ENCODE assay signal across 32 cellular contexts in genomic region chr9:135141183-135141774, GRCh38. TPM values are rescaled to one million over a fixed set of nuclear protein-coding genes. Genes with fewer than 3 reads are reported as not detected.
"Had no signal": no experiment of that assay in that cellular context is flagged by ENCODE, and none has a peak within 500 bp of the region (broad histone marks: within the 10 kb centered on the region; RNA-seq: fewer than 3 reads in every experiment).

No MANE protein-coding gene starts in this region.

- FAIRE-seq: endometrium, endothelial cell of umbilical vein had no signal

- H3K4me3 ChIP-seq: adrenal gland, ascending aorta, breast epithelium, cardiac muscle cell, colonic mucosa, esophagus squamous epithelium, gastroesophageal sphincter, heart right ventricle had no signal

- H3K27ac ChIP-seq: adrenal gland, ascending aorta, breast epithelium, cardiac muscle cell, colonic mucosa, epithelial cell of prostate, esophagus squamous epithelium, gastroesophageal sphincter, heart right ventricle had no signal

- H3K4me1 ChIP-seq: ascending aorta, breast epithelium, colonic mucosa had no signal

- H3K9me3 ChIP-seq: adrenal gland, colonic mucosa, gastroesophageal sphincter had no signal

- H3K27me3 ChIP-seq: adrenal gland, ascending aorta, cardiac muscle cell, colonic mucosa had no signal

- H3K36me3 ChIP-seq: adrenal gland, ascending aorta, breast epithelium, cardiac muscle cell, colonic mucosa, esophagus squamous epithelium, gastroesophageal sphincter, heart right ventricle had no signal

- DNase-seq: activated CD4-positive, alpha-beta memory T cell treated with anti-CD3 and anti-CD28 coated beads for 36 hours; activated CD4-positive, alpha-beta T cell treated with anti-CD3 and anti-CD28 coated beads for 36 hours; activated CD4-positive, alpha-beta T cell treated with anti-CD3 and anti-CD28 coated beads, Interleukin-2, amount 10 ng/mL, durations not matched to agents 24 days and 14 days; activated CD4-positive, CD25-positive, alpha-beta regulatory T cell; activated CD4-positive, CD25-positive, alpha-beta regulatory T cell treated with anti-CD3 and anti-CD28 coated beads, Interleukin-2, amount 50 U/mL, for 72 hours; activated CD8-positive, alpha-beta memory T cell treated with anti-CD3 and anti-CD28 coated beads, Interleukin-2, amount 10 ng/mL, durations not matched to agents 7 days and 5 days; activated CD8-positive, alpha-beta memory T cell treated with anti-CD3 and anti-CD28 coated beads, Interleukin-2, amount 50 U/mL, for 4 hours; activated CD8-positive, alpha-beta T cell treated with anti-CD3 and anti-CD28 coated beads, Interleukin-2, amount 10 ng/mL, durations not matched to agents 7 days and 5 days; activated effector memory CD4-positive, alpha-beta T cell treated with anti-CD3 and anti-CD28 coated beads, Interleukin-2, amount 50 U/mL, for 16 hours; activated naive CD4-positive, alpha-beta T cell treated with anti-CD3 and anti-CD28 coated beads for 36 hours; activated naive CD8-positive, alpha-beta T cell treated with anti-CD3 and anti-CD28 coated beads for 36 hours; activated naive CD8-positive, alpha-beta T cell treated with anti-CD3 and anti-CD28 coated beads, Interleukin-2, amount 50 U/mL, for 24 hours; activated T-cell treated with anti-CD3 and anti-CD28 coated beads, Interleukin-2, amount 50 U/mL, for 1 hour; activated T-cell treated with anti-CD3 and anti-CD28 coated beads, Interleukin-2, amount 50 U/mL, for 48 hours; adrenal gland; amygdala; central memory CD4-positive, alpha-beta T cell; cerebellar nuclear complex; colonic mucosa; effector CD8-positive, alpha-beta T cell; esophagus squamous epithelium; foreskin melanocyte; heart right ventricle; T-helper 2 cell had no signal

- ATAC-seq: activated CD4-positive, alpha-beta T cell treated with anti-CD3 and anti-CD28 coated beads for 36 hours; activated CD8-positive, alpha-beta memory T cell treated with anti-CD3 and anti-CD28 coated beads, Interleukin-2, amount 10 ng/mL, durations not matched to agents 7 days and 5 days; activated CD8-positive, alpha-beta T cell treated with anti-CD3 and anti-CD28 coated beads, Interleukin-2, amount 10 ng/mL, durations not matched to agents 7 days and 5 days; activated naive CD8-positive, alpha-beta T cell treated with anti-CD3 and anti-CD28 coated beads, Interleukin-2, amount 50 U/mL, for 24 hours; gastroesophageal sphincter; heart right ventricle had no signal

RNA-seq across cellular contexts. Expression of gene OLFM1, which starts 53.8 kb away (rescaled TPM):
- total RNA-seq: activated CD4-positive, alpha-beta memory T cell treated with anti-CD3 and anti-CD28 coated beads for 36 hours; activated CD4-positive, alpha-beta T cell treated with anti-CD3 and anti-CD28 coated beads for 36 hours; activated CD8-positive, alpha-beta memory T cell treated with anti-CD3 and anti-CD28 coated beads for 36 hours; activated CD8-positive, alpha-beta T cell treated with anti-CD3 and anti-CD28 coated beads, Interleukin-2, amount 10 ng/mL, durations not matched to agents 7 days and 5 days; activated naive CD4-positive, alpha-beta T cell treated with anti-CD3 and anti-CD28 coated beads for 36 hours; activated naive CD8-positive, alpha-beta T cell treated with anti-CD3 and anti-CD28 coated beads for 36 hours had no signal
